Comparison of ENCODE assay signal across 11 cellular contexts in genomic region chr14:90275820-90276219, GRCh38. TPM values are rescaled to one million over a fixed set of nuclear protein-coding genes. Genes with fewer than 3 reads are reported as not detected.
A peak's percentile ranks its signal among the peaks of the same experiment; 100 is the strongest.
DNase-seq lines count a peak whose midpoint lies in the region; ATAC-seq and TF ChIP-seq lines count a peak whose summit lies in the region.
"Had no signal": no experiment of that assay in that cellular context is flagged by ENCODE, and none has a peak within 500 bp of the region (broad histone marks: within the 10 kb centered on the region; RNA-seq: fewer than 3 reads in every experiment).

No MANE protein-coding gene starts in this region.

- H3K9me2 ChIP-seq in SK-N-SH: no peaks in the 10 kb centered on the region

- peaks cover 33% of the 10 kb centered on the region for H3F3A ChIP-seq in SK-N-SH (replicated peaks; ENCODE audit: insufficient read depth)

- peaks cover 13% of the 10 kb centered on the region for H3K36me3 Mint-ChIP-seq in chondrocyte (ENCODE audit: low read depth)

- no peak for TF ChIP-seq RAD21 in SK-N-SH (IDR thresholded peaks at IDR 0.05; ENCODE audit: low read length)

- H3K4me1 ChIP-seq in SK-N-SH (ENCODE audit: control insufficient read depth in 1 of 2, insufficient read depth in 2 of 2, low read depth in 1 of 2, low read length in 1 of 2): 0 out of 4 replicates have a peak, but pooled peaks cover 0 to 8% of the 10 kb centered on the region in 2 experiments
- H3K4me1 ChIP-seq: pancreas had no signal

- no peaks in the 10 kb centered on the region for H3K9me3 Mint-ChIP-seq in chondrocyte (ENCODE audit: low read depth)

- no peaks in the 10 kb centered on the region for H3K9me3 ChIP-seq in SK-N-SH
- H3K9me3 ChIP-seq: pancreas had no signal

- no peaks in the 10 kb centered on the region for H3K27me3 ChIP-seq in SK-N-SH (ENCODE audit: insufficient read depth)
- H3K27me3 ChIP-seq: pancreas had no signal

- H3K79me2 ChIP-seq in SK-N-SH (ENCODE audit: insufficient read depth): no peaks in the 10 kb centered on the region

- no peak overlapping the region for H3K4me3 ChIP-seq in SK-N-SH (ENCODE audit: low read depth in 2 of 2, low read length in 1 of 2)
- H3K4me3 ChIP-seq: pancreas, SK-N-MC had no signal

- 83% methylated on average over 8 of the region's 8 CpGs for WGBS in SK-N-SH (ENCODE audit: low lambda C conversion rate)

- ATAC-seq in GM21381 (IDR thresholded peaks at IDR 0.05; ENCODE audit: unreplicated experiment): no peak

- no peaks in the 10 kb centered on the region for H3K27me3 Mint-ChIP-seq in chondrocyte (ENCODE audit: low read depth)

- no peak for TF ChIP-seq EP300 in SK-N-SH (IDR thresholded peaks at IDR 0.05; ENCODE audit: borderline replicate concordance in 1 of 2, low read depth in 1 of 2, low read length in 1 of 2)

- DNase-seq in activated CD4-positive, alpha-beta T cell treated with anti-CD3 and anti-CD28 coated beads for 48 hours: peak; percentile 48
- no peak for DNase-seq in activated CD4-positive, alpha-beta T cell treated with anti-CD3 and anti-CD28 coated beads for 1 hour
- DNase-seq in SK-N-SH (no peak), chondrocyte (ENCODE audit: low spot score) (no peak), pulmonary artery endothelial cell (ENCODE audit: low read depth, low spot score) (peak; percentile 43), posterior vena cava (ENCODE audit: low spot score) (no peak), OCI-M2 (lab: John Stamatoyannopoulos, UW; ENCODE audit: unreplicated experiment) (no peak)
- DNase-seq: islet precursor cell, pancreas had no signal

- peak overlapping the region in 1 of 2 experiments; percentile 75; a peak in 2 of 4 replicates for H3K27ac ChIP-seq in SK-N-SH (ENCODE audit: low read depth in 2 of 2, low read length in 1 of 2)

- no peak overlapping the region for H2AFZ ChIP-seq in SK-N-SH (ENCODE audit: low read depth)

- H3K4me3 Mint-ChIP-seq in chondrocyte (ENCODE audit: unreplicated experiment): no peak overlapping the region

- intact Hi-C loops in posterior vena cava (cut with DNase I): no loop called here

- TF ChIP-seq CTCF in SK-N-SH (IDR thresholded peaks at IDR 0.05): no peak
- TF ChIP-seq CTCF in chondrocyte (IDR thresholded peaks at IDR 0.05): no peak

- peaks cover 45% of the 10 kb centered on the region for H3K4me1 Mint-ChIP-seq in chondrocyte (ENCODE audit: low read depth)

- H3K9ac ChIP-seq in SK-N-SH: no peak overlapping the region

- POLR2A ChIA-PET in SK-N-SH (lab: Yijun Ruan, JAX): interaction anchor here (0.6 kb wide), 2 partner anchors 184 to 329 kb away, joined by 3 to 4 read pairs; no protein-coding TSS in a partner anchor

- H4K20me1 ChIP-seq in SK-N-SH (ENCODE audit: insufficient read depth): no peaks in the 10 kb centered on the region

- H3K36me3 ChIP-seq in SK-N-SH (replicated peaks in 1 of 2; ENCODE audit: control insufficient read depth in 1 of 2, insufficient read depth in 2 of 2, low read length in 1 of 2): peaks cover 22 to 41% of the 10 kb centered on the region in 2 experiments

- CTCF ChIA-PET in SK-N-SH (lab: Yijun Ruan, JAX): interaction anchor here (1.1 to 1.4 kb wide), 3 partner anchors 13 to 27 kb away, joined by 3 to 7 read pairs (median 3); no protein-coding TSS in a partner anchor

- H3K4me2 ChIP-seq in SK-N-SH: peak overlapping the region; percentile 6; the same call in 1 of the 2 replicates

- peak overlapping the region; percentile 98 for H3K27ac Mint-ChIP-seq in chondrocyte (ENCODE audit: unreplicated experiment)

TF ChIP-seq in SK-N-SH, 30 proteins besides CTCF, POLR2A, EP300 and RAD21:
- TF ChIP-seq, protein P1, sequence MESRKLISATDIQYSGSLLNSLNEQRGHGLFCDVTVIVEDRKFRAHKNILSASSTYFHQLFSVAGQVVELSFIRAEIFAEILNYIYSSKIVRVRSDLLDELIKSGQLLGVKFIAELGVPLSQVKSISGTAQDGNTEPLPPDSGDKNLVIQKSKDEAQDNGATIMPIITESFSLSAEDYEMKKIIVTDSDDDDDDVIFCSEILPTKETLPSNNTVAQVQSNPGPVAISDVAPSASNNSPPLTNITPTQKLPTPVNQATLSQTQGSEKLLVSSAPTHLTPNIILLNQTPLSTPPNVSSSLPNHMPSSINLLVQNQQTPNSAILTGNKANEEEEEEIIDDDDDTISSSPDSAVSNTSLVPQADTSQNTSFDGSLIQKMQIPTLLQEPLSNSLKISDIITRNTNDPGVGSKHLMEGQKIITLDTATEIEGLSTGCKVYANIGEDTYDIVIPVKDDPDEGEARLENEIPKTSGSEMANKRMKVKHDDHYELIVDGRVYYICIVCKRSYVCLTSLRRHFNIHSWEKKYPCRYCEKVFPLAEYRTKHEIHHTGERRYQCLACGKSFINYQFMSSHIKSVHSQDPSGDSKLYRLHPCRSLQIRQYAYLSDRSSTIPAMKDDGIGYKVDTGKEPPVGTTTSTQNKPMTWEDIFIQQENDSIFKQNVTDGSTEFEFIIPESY (IDR thresholded peaks at IDR 0.05; ENCODE audit: borderline replicate concordance, low read depth): no peak
- TF ChIP-seq SMC3 (IDR thresholded peaks at IDR 0.05; ENCODE audit: low read depth, low read length) (no peak), SIN3A (IDR thresholded peaks at IDR 0.05; ENCODE audit: borderline replicate concordance, low read depth, low read length) (no peak), JUND (IDR thresholded peaks at IDR 0.05) (no peak), MEF2A (IDR thresholded peaks at IDR 0.05; ENCODE audit: borderline replicate concordance, low read depth) (no peak), NFIC (IDR thresholded peaks at IDR 0.05; ENCODE audit: borderline replicate concordance) (no peak), FOXJ3 (CRISPR knock-in tag; IDR thresholded peaks at IDR 0.05) (no peak), NRF1 (IDR thresholded peaks at IDR 0.05; ENCODE audit: low read depth, low read length) (no peak), TEAD4 (IDR thresholded peaks at IDR 0.05; ENCODE audit: borderline replicate concordance, insufficient read depth) (no peak), FOXM1 (IDR thresholded peaks at IDR 0.05; ENCODE audit: low read depth) (no peak), MXI1 (IDR thresholded peaks at IDR 0.05; ENCODE audit: low read depth, low read length) (no peak), ELF1 (IDR thresholded peaks at IDR 0.05) (no peak), TCF12 (IDR thresholded peaks at IDR 0.05) (no peak)
- TF ChIP-seq, protein P2, sequence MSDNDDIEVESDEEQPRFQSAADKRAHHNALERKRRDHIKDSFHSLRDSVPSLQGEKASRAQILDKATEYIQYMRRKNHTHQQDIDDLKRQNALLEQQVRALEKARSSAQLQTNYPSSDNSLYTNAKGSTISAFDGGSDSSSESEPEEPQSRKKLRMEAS (IDR thresholded peaks at IDR 0.05; ENCODE audit: low read depth): no peak
- TF ChIP-seq, protein P3, sequence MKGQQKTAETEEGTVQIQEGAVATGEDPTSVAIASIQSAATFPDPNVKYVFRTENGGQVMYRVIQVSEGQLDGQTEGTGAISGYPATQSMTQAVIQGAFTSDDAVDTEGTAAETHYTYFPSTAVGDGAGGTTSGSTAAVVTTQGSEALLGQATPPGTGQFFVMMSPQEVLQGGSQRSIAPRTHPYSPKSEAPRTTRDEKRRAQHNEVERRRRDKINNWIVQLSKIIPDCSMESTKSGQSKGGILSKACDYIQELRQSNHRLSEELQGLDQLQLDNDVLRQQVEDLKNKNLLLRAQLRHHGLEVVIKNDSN (IDR thresholded peaks at IDR 0.05; ENCODE audit: borderline replicate concordance, low read depth): no peak
TF ChIP-seq in SK-N-SH: peak in this region for 0.

RNA-seq across cellular contexts. Expression of gene PSMC1, which starts 19.5 kb away (rescaled TPM):
- polyA plus RNA-seq in SK-N-SH (2012; rRNA removed): 102 and 129 TPM in 2 replicates
- 148 and 174 TPM in 2 replicates for polyA plus RNA-seq in SK-N-SH (2012; cell fraction: cytosol; rRNA removed)
- polyA plus RNA-seq in SK-N-SH (2012; cell fraction: nucleus; rRNA removed): 30.3 and 80.7 TPM in 2 replicates
- 78.6 to 97.6 TPM (median 79.3 TPM) in 3 replicates for total RNA-seq in chondrocyte
- total RNA-seq in pulmonary artery endothelial cell: 177 and 224 TPM in 2 replicates
- total RNA-seq in posterior vena cava: 10 to 100 TPM; 87.2 to 90.8 TPM

RNA-seq across cellular contexts. Expression of gene NRDE2, which starts 55.9 kb away (rescaled TPM):
- 10.3 and 11.3 TPM in 2 replicates for polyA plus RNA-seq in SK-N-SH (2012; rRNA removed)
- polyA plus RNA-seq in SK-N-SH (2012; cell fraction: cytosol; rRNA removed): 6.1 and 7.6 TPM in 2 replicates
- 30.6 and 31.1 TPM in 2 replicates for polyA plus RNA-seq in SK-N-SH (2012; cell fraction: nucleus; rRNA removed)
- 16.1 to 17.8 TPM (median 16.8 TPM) in 3 replicates for total RNA-seq in chondrocyte
- 8.7 and 11.8 TPM in 2 replicates for total RNA-seq in pulmonary artery endothelial cell
- total RNA-seq in posterior vena cava: 10 to 100 TPM; 13.5 to 16.8 TPM

Comparison
In these comparisons a context has a peak if more than half of its experiments do, and no peak if none do; other contexts are left out.
1. DNase-seq: peak in activated CD4-positive, alpha-beta T cell treated with anti-CD3 and anti-CD28 coated beads for 48 hours (single experiment) and pulmonary artery endothelial cell (single experiment); none in activated CD4-positive, alpha-beta T cell treated with anti-CD3 and anti-CD28 coated beads for 1 hour (single experiment), SK-N-SH (single experiment), chondrocyte (single experiment), posterior vena cava (single experiment) and OCI-M2 (single experiment).